8 cellular contexts compared by ENCODE assay signal in genomic region chr3:126654571-126655393, GRCh38. TPM values are rescaled to one million over a fixed set of nuclear protein-coding genes. Genes with fewer than 3 reads are reported as not detected.
DNase-seq lines count a peak whose midpoint lies in the region; ATAC-seq and TF ChIP-seq lines count a peak whose summit lies in the region.

TSS of gene TXNRD3 (minus strand) at chr3:126655124.

- H3K27ac ChIP-seq in PC-9, result no peak within 1 kb of the TSS; the same call in 1 of the 2 replicates

- peak within 1 kb of the TSS; percentile 64 to 91 (median 80) for H3K27ac Mint-ChIP-seq in nephron
- peak within 1 kb of the TSS; percentile 48 for H3K27ac Mint-ChIP-seq in stimulated activated naive B cell treated with anti-CD40 and anti-IgM and Interleukin-4, amounts not matched to agents 10 μg/mL and 1 μg/mL and 100 μg/mL, for 72 hours

- ATAC-seq in stimulated activated naive B cell treated with anti-CD40 and anti-IgM and Interleukin-4, amounts not matched to agents 10 μg/mL and 1 μg/mL and 100 μg/mL, for 72 hours (replicated peaks), result peak; percentile 92 to 94
- ATAC-seq in HG03457 (IDR thresholded peaks at IDR 0.05; ENCODE audit: unreplicated experiment), result no peak

- CTCF ChIA-PET in PC-9 (lab: Charles Lee), result interaction anchor here (0.6 to 0.7 kb wide), 3 partner anchors 257 to 629 kb away, joined by 3 to 5 read pairs (median 4); no protein-coding TSS in a partner anchor

- peaks cover 2% of the 10 kb centered on the region; the same call in 1 of the 2 replicates for H3K27me3 ChIP-seq in PC-9 (ENCODE audit: insufficient read depth, low read depth)

- H3K36me3 ChIP-seq in PC-9 (ENCODE audit: low read depth), result no peaks in the 10 kb centered on the region

- no peaks in the 10 kb centered on the region for H4K20me1 ChIP-seq in PC-9 (ENCODE audit: insufficient read depth)

- peaks cover 10% of the 10 kb centered on the region; the same call in 1 of the 2 replicates for H3K4me1 ChIP-seq in PC-9 (replicated peaks; ENCODE audit: insufficient read depth)

- H3K27me3 Mint-ChIP-seq in nephron (ENCODE audit: low read depth), result peaks cover 24% of the 10 kb centered on the region
- peaks cover 10 to 26% of the 10 kb centered on the region in 2 donors for H3K27me3 Mint-ChIP-seq in stimulated activated naive B cell treated with anti-CD40 and anti-IgM and Interleukin-4, amounts not matched to agents 10 μg/mL and 1 μg/mL and 100 μg/mL, for 72 hours

- H3K79me2 ChIP-seq in PC-9 (ENCODE audit: low read depth), result peaks cover 18% of the 10 kb centered on the region

- peak within 1 kb of the TSS; percentile 95 for H3K4me2 ChIP-seq in PC-9

- H3K9me3 Mint-ChIP-seq in nephron, result peaks cover 4% of the 10 kb centered on the region
- H3K9me3 Mint-ChIP-seq in stimulated activated naive B cell treated with anti-CD40 and anti-IgM and Interleukin-4, amounts not matched to agents 10 μg/mL and 1 μg/mL and 100 μg/mL, for 72 hours, result no peaks in the 10 kb centered on the region

- BruUV-seq in PC-9 (replicated peaks; lab: Mats Ljungman, UMichigan), result no TSS peak

- no peaks in the 10 kb centered on the region for H3F3A ChIP-seq in PC-9 (ENCODE audit: insufficient read depth, low read depth)

- POLR2A ChIA-PET in PC-9 (lab: Charles Lee; ENCODE audit: unreplicated experiment), result interaction anchor here (0.7 kb wide), 2 partner anchors 514 to 1396 kb away, joined by 3 to 4 read pairs; no protein-coding TSS in a partner anchor

- peak; percentile 33 to 45 for DNase-seq in AML-193 (lab: John Stamatoyannopoulos, UW)
- peak; percentile 77 for DNase-seq in HT-29 (ENCODE audit: low spot score)
- peak; percentile 61 to 91 for DNase-seq in PC-9
- peak; percentile 89 for DNase-seq in activated effector memory CD4-positive, alpha-beta T cell treated with anti-CD3 and anti-CD28 coated beads, Interleukin-2, amount 50 U/mL, for 16 hours
- DNase-seq in fibroblast of the aortic adventitia (ENCODE audit: low read depth), result peak; percentile 52
- DNase-seq in stimulated activated naive B cell treated with anti-CD40 and anti-IgM and Interleukin-4, amounts not matched to agents 10 μg/mL and 1 μg/mL and 100 μg/mL, for 72 hours, result peak; percentile 56

- peaks cover 4% of the 10 kb centered on the region for H3K36me3 Mint-ChIP-seq in nephron (ENCODE audit: low read depth)
- H3K36me3 Mint-ChIP-seq in stimulated activated naive B cell treated with anti-CD40 and anti-IgM and Interleukin-4, amounts not matched to agents 10 μg/mL and 1 μg/mL and 100 μg/mL, for 72 hours, result no peaks in the 10 kb centered on the region

- no peak for TF ChIP-seq CTCF in PC-9 (conservative IDR thresholded peaks at IDR 0.05)
- TF ChIP-seq CTCF in fibroblast of the aortic adventitia (IDR thresholded peaks at IDR 0.05; ENCODE audit: insufficient read depth, low read length), result peak; percentile 5
- peak in 1 of 3 experiments; percentile 23 for TF ChIP-seq CTCF in nephron (IDR thresholded peaks at IDR 0.05; ENCODE audit: unreplicated experiment in 3 of 3)

- peaks cover 8% of the 10 kb centered on the region for H3K4me1 Mint-ChIP-seq in nephron
- H3K4me1 Mint-ChIP-seq in stimulated activated naive B cell treated with anti-CD40 and anti-IgM and Interleukin-4, amounts not matched to agents 10 μg/mL and 1 μg/mL and 100 μg/mL, for 72 hours, result peaks cover 0 to 2% of the 10 kb centered on the region in 2 donors

- peak within 1 kb of the TSS; percentile 95 for H2AFZ ChIP-seq in PC-9

- H3K9me3 ChIP-seq in PC-9 (ENCODE audit: insufficient read depth, low read depth), result no peaks in the 10 kb centered on the region

- H3K9me2 ChIP-seq in PC-9 (ENCODE audit: insufficient read depth), result no peaks in the 10 kb centered on the region

- peak within 1 kb of the TSS; percentile 64 for H3K4me3 ChIP-seq in PC-9
- H3K4me3 ChIP-seq in fibroblast of the aortic adventitia (ENCODE audit: low read depth, low read length), result peak within 1 kb of the TSS; percentile 76

- intact Hi-C loops in PC-9 (cut with micrococcal nuclease; ENCODE audit: unreplicated experiment), result no loop called here

- H3K4me3 Mint-ChIP-seq in nephron, result peak within 1 kb of the TSS; percentile 91 to 96 (median 96)
- H3K4me3 Mint-ChIP-seq in stimulated activated naive B cell treated with anti-CD40 and anti-IgM and Interleukin-4, amounts not matched to agents 10 μg/mL and 1 μg/mL and 100 μg/mL, for 72 hours, result peak within 1 kb of the TSS; percentile 80 to 87

RNA-seq across cellular contexts. Expression of gene TXNRD3, which starts in this region (rescaled TPM):
- total RNA-seq in HT-29 (2014; rRNA removed; shearing (Covaris generic)), result 3.2 and 4.5 TPM in 2 replicates
- 22.5 and 27.8 TPM in 2 replicates for total RNA-seq in PC-9 (2021)
- 13.2 and 27.9 TPM in 2 replicates for total RNA-seq in fibroblast of the aortic adventitia (ENCODE audit: low replicate concordance)

Comparison
In these comparisons a context has a peak if more than half of its experiments do, and no peak if none do; other contexts are left out.
1. DNase-seq: peak in every context shown above with its lines; median percentile 89 in activated effector memory CD4-positive, alpha-beta T cell treated with anti-CD3 and anti-CD28 coated beads, Interleukin-2, amount 50 U/mL, for 16 hours; 77 in HT-29; 76 in PC-9; 56 in stimulated activated naive B cell treated with anti-CD40 and anti-IgM and Interleukin-4, amounts not matched to agents 10 μg/mL and 1 μg/mL and 100 μg/mL, for 72 hours; 52 in fibroblast of the aortic adventitia; 39 in AML-193.